In the genomic region with DNA sequence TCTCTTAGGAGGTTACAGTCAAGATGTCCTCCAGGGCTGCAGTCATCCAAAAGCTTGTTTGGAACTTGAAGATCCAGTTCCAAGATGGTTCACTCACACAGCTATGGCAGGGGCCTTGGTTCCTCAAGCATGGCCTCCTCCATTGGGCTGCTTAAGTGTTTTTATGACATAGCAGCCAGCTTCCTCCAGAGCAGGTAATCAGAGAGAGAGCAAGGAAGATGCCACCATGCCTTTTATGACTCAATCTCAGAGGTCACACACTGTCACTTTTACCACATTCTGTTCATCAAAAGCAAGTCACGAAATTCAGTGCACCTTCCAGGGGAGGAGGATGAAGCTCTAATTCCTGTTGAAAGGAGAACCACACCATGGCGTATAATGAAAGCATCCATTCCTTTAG, we compare ENCODE assay signal across 32 cellular contexts.
"Had no signal": no experiment of that assay in that cellular context is flagged by ENCODE, and none has a peak within 500 bp of the region (broad histone marks: within the 10 kb centered on the region; RNA-seq: fewer than 3 reads in every experiment).

No MANE protein-coding gene starts in this region.

- H3K4me1 ChIP-seq: SJSA1 had no signal

- H3K9ac ChIP-seq: KMS-11, SK-N-SH had no signal

- H3K27ac Mint-ChIP-seq: activated naive CD4-positive, alpha-beta T cell treated with anti-CD3 and anti-CD28 coated beads, Interleukin-2, amount 50 U/mL, for 24 hours; T-helper 1 cell treated with Interleukin-12 subunit alpha and Interleukin-12 subunit beta and Interleukin-4 antibody, amounts not matched to agents 30 μg/mL and 1 μg/mL, for 36 hours; T-helper 2 cell treated with Interferon-gamma antibody and Interleukin-4, amounts not matched to agents 5 μg/mL and 100 μg/mL, for 36 hours; WTC11 had no signal

- H3K27me3 Mint-ChIP-seq: activated naive CD4-positive, alpha-beta T cell treated with anti-CD3 and anti-CD28 coated beads, Interleukin-2, amount 50 U/mL, for 24 hours had no signal

- H3K36me3 ChIP-seq: brain microvascular endothelial cell, Peyer's patch, SJSA1 had no signal

- H3K36me3 Mint-ChIP-seq: activated naive CD4-positive, alpha-beta T cell treated with anti-CD3 and anti-CD28 coated beads, Interleukin-2, amount 50 U/mL, for 24 hours; WTC11 had no signal

- H3K4me2 ChIP-seq: KMS-11, SK-N-SH had no signal

- H3K27ac ChIP-seq: brain microvascular endothelial cell, KMS-11, Peyer's patch, SJSA1 had no signal

- H3K4me3 ChIP-seq: Peyer's patch, SJSA1 had no signal

- ATAC-seq: activated CD4-positive, CD25-positive, alpha-beta regulatory T cell treated with anti-CD3 and anti-CD28 coated beads, Interleukin-2, amount 50 U/mL, for 24 hours; activated T-cell treated with anti-CD3 and anti-CD28 coated beads, Interleukin-2, amount 50 U/mL, for 4 hours; PC-3; WTC11 had no signal

- H3K9me3 Mint-ChIP-seq: activated naive CD4-positive, alpha-beta T cell treated with anti-CD3 and anti-CD28 coated beads, Interleukin-2, amount 50 U/mL, for 24 hours; activated T-cell treated with anti-CD3 and anti-CD28 coated beads, Interleukin-2, amount 50 U/mL, for 4 hours; T-helper 1 cell treated with Interleukin-12 subunit alpha and Interleukin-12 subunit beta and Interleukin-4 antibody, amounts not matched to agents 30 μg/mL and 1 μg/mL, for 36 hours; T-helper 2 cell treated with Interferon-gamma antibody and Interleukin-4, amounts not matched to agents 5 μg/mL and 100 μg/mL, for 36 hours; WTC11 had no signal

- DNase-seq: activated CD4-positive, alpha-beta T cell treated with anti-CD3 and anti-CD28 coated beads for 4 hours; activated CD4-positive, alpha-beta T cell treated with anti-CD3 and anti-CD28 coated beads, Interleukin-2, amount 50 U/mL, for 1 hour; activated CD8-positive, alpha-beta memory T cell treated with anti-CD3 and anti-CD28 coated beads for 24 hours; activated effector memory CD4-positive, alpha-beta T cell treated with anti-CD3 and anti-CD28 coated beads, Interleukin-2, amount 50 U/mL, for 16 hours; activated naive CD4-positive, alpha-beta T cell; activated T-cell treated with anti-CD3 and anti-CD28 coated beads, Interleukin-2, amount 50 U/mL, for 4 hours; amniotic stem cell; aorta; brain microvascular endothelial cell; central memory CD4-positive, alpha-beta T cell; MM.1S; MV-4-11; NCI-H1092; NCI-H1436 treated with DMSO at 0.1 percent for 48 hours; NCI-H1694 treated with DMSO at 0.1 percent for 48 hours; NCI-H2029; NCI-H510A; NCI-H526; NCI-H748 treated with DMSO at 0.1 percent for 48 hours; NK-92 treated with Interleukin-12 subunit alpha and Interleukin-12 subunit beta, amount 100 ng/mL, for 24 hours; PC-3; Peyer's patch; RPMI8226; SHP77 treated with DMSO at 0.1 percent for 48 hours; SK-N-SH had no signal

- H3K9me3 ChIP-seq: Peyer's patch, SJSA1, SK-N-SH had no signal

- H3K27me3 ChIP-seq: brain microvascular endothelial cell, Peyer's patch, SJSA1 had no signal

- H3K4me1 Mint-ChIP-seq: WTC11 had no signal

- H3K4me3 Mint-ChIP-seq: activated naive CD4-positive, alpha-beta T cell treated with anti-CD3 and anti-CD28 coated beads, Interleukin-2, amount 50 U/mL, for 24 hours; activated T-cell treated with anti-CD3 and anti-CD28 coated beads, Interleukin-2, amount 50 U/mL, for 4 hours; T-helper 1 cell treated with Interleukin-12 subunit alpha and Interleukin-12 subunit beta and Interleukin-4 antibody, amounts not matched to agents 30 μg/mL and 1 μg/mL, for 36 hours; T-helper 2 cell treated with Interferon-gamma antibody and Interleukin-4, amounts not matched to agents 5 μg/mL and 100 μg/mL, for 36 hours; WTC11 had no signal
